Comparison of ENCODE assay signal across 24 cellular contexts in genomic region chr12:10563966-10564365, GRCh38. TPM values are rescaled to one million over a fixed set of nuclear protein-coding genes. Genes with fewer than 3 reads are reported as not detected.
DNase-seq lines count a peak whose midpoint lies in the region; ATAC-seq and TF ChIP-seq lines count a peak whose summit lies in the region.
"Had no signal": no experiment of that assay in that cellular context is flagged by ENCODE, and none has a peak within 500 bp of the region (broad histone marks: within the 10 kb centered on the region; RNA-seq: fewer than 3 reads in every experiment).

No MANE protein-coding gene starts in this region.

- intact Hi-C loops in ascending aorta (cut with DNase I) = no loop called here

- DNase-seq in activated naive CD8-positive, alpha-beta T cell treated with anti-CD3 and anti-CD28 coated beads, Interleukin-2, amount 50 U/mL, for 24 hours = no peak
- DNase-seq in activated naive CD8-positive, alpha-beta T cell treated with anti-CD3 and anti-CD28 coated beads for 36 hours = no peak
- DNase-seq in fibroblast of the aortic adventitia (ENCODE audit: low read depth) (peak; percentile 36), ascending aorta (ENCODE audit: low spot score in 2 of 2) (no peak), SJCRH30 (no peak)
- DNase-seq: Caco-2; CD4-positive, alpha-beta T cell; EL; GF-D8; NCI-H1048; NCI-H1417; NCI-H1694; NCI-H2029 treated with DMSO at 0.1 percent for 48 hours; NCI-H2227 treated with DMSO at 0.1 percent for 48 hours; NCI-H526 treated with DMSO at 0.1 percent for 48 hours; SHP77 had no signal

- H3K4me1 ChIP-seq in ascending aorta = no peaks in the 10 kb centered on the region
- H3K4me1 ChIP-seq in SJCRH30 = no peaks in the 10 kb centered on the region
- H3K4me1 ChIP-seq: Caco-2 had no signal

- peak overlapping the region; percentile 74 for H3K27ac Mint-ChIP-seq in activated naive CD8-positive, alpha-beta T cell
- H3K27ac Mint-ChIP-seq in activated naive CD8-positive, alpha-beta T cell treated with anti-CD3 and anti-CD28 coated beads, Interleukin-2, amount 50 U/mL, for 24 hours = no peak overlapping the region
- H3K27ac Mint-ChIP-seq in activated naive CD8-positive, alpha-beta T cell treated with anti-CD3 and anti-CD28 coated beads for 36 hours = peak overlapping the region; percentile 19
- H3K27ac Mint-ChIP-seq: CD4-positive, alpha-beta T cell had no signal

- H3K36me3 ChIP-seq in ascending aorta (no peaks in the 10 kb centered on the region), SJCRH30 (no peaks in the 10 kb centered on the region)
- H3K36me3 ChIP-seq: BLaER1 treated with 17β-estradiol and CSF1 and Interleukin-3, amounts not matched to agents 10 nM and 100 nM had no signal

- H3K4me1 Mint-ChIP-seq in activated naive CD8-positive, alpha-beta T cell (ENCODE audit: low read depth) = peaks cover 79% of the 10 kb centered on the region
- H3K4me1 Mint-ChIP-seq in activated naive CD8-positive, alpha-beta T cell treated with anti-CD3 and anti-CD28 coated beads, Interleukin-2, amount 50 U/mL, for 24 hours = peaks cover 76% of the 10 kb centered on the region
- H3K4me1 Mint-ChIP-seq in activated naive CD8-positive, alpha-beta T cell treated with anti-CD3 and anti-CD28 coated beads for 36 hours = peaks cover 69% of the 10 kb centered on the region

- H3K9me3 Mint-ChIP-seq in activated naive CD8-positive, alpha-beta T cell (ENCODE audit: low read depth) = no peaks in the 10 kb centered on the region
- H3K9me3 Mint-ChIP-seq in activated naive CD8-positive, alpha-beta T cell treated with anti-CD3 and anti-CD28 coated beads, Interleukin-2, amount 50 U/mL, for 24 hours = no peaks in the 10 kb centered on the region
- H3K9me3 Mint-ChIP-seq in activated naive CD8-positive, alpha-beta T cell treated with anti-CD3 and anti-CD28 coated beads for 36 hours = no peaks in the 10 kb centered on the region
- H3K9me3 Mint-ChIP-seq: CD4-positive, alpha-beta T cell had no signal

- no peak for ATAC-seq in activated naive CD8-positive, alpha-beta T cell treated with anti-CD3 and anti-CD28 coated beads, Interleukin-2, amount 50 U/mL, for 24 hours
- no peak for ATAC-seq in HG02885 (IDR thresholded peaks at IDR 0.05; ENCODE audit: poor library complexity, unreplicated experiment)
- no peak for ATAC-seq in HG03039 (IDR thresholded peaks at IDR 0.05; ENCODE audit: unreplicated experiment)
- ATAC-seq: HCT116, Panc1 had no signal

- H3K27me3 ChIP-seq in ascending aorta = no peaks in the 10 kb centered on the region
- no peaks in the 10 kb centered on the region for H3K27me3 ChIP-seq in SJCRH30

- H3K4me3 Mint-ChIP-seq in activated naive CD8-positive, alpha-beta T cell = peak overlapping the region; percentile 14
- no peak overlapping the region for H3K4me3 Mint-ChIP-seq in activated naive CD8-positive, alpha-beta T cell treated with anti-CD3 and anti-CD28 coated beads, Interleukin-2, amount 50 U/mL, for 24 hours
- H3K4me3 Mint-ChIP-seq in activated naive CD8-positive, alpha-beta T cell treated with anti-CD3 and anti-CD28 coated beads for 36 hours = no peak overlapping the region
- H3K4me3 Mint-ChIP-seq: CD4-positive, alpha-beta T cell had no signal

- no peaks in the 10 kb centered on the region for H3K27me3 Mint-ChIP-seq in activated naive CD8-positive, alpha-beta T cell
- no peaks in the 10 kb centered on the region for H3K27me3 Mint-ChIP-seq in activated naive CD8-positive, alpha-beta T cell treated with anti-CD3 and anti-CD28 coated beads, Interleukin-2, amount 50 U/mL, for 24 hours
- no peaks in the 10 kb centered on the region for H3K27me3 Mint-ChIP-seq in activated naive CD8-positive, alpha-beta T cell treated with anti-CD3 and anti-CD28 coated beads for 36 hours

- no peak overlapping the region for H3K27ac ChIP-seq in ascending aorta
- no peak overlapping the region for H3K27ac ChIP-seq in SJCRH30
- H3K27ac ChIP-seq: 22Rv1; BLaER1 treated with 17β-estradiol and CSF1 and Interleukin-3, amounts not matched to agents 10 nM and 100 nM; RWPE1 had no signal

- no peak for TF ChIP-seq CTCF in fibroblast of the aortic adventitia (IDR thresholded peaks at IDR 0.05; ENCODE audit: insufficient read depth, low read length)
- TF ChIP-seq CTCF in ascending aorta (IDR thresholded peaks at IDR 0.05) = no peak

- H3K9me3 ChIP-seq in ascending aorta = no peaks in the 10 kb centered on the region
- H3K9me3 ChIP-seq in SJCRH30 (replicated peaks) = no peaks in the 10 kb centered on the region
- H3K9me3 ChIP-seq: BLaER1 treated with 17β-estradiol and CSF1 and Interleukin-3, amounts not matched to agents 10 nM and 100 nM; Caco-2 had no signal

- H3K4me3 ChIP-seq in fibroblast of the aortic adventitia (ENCODE audit: low read depth, low read length) = no peak overlapping the region
- H3K4me3 ChIP-seq in ascending aorta = no peak overlapping the region
- H3K4me3 ChIP-seq in SJCRH30 = no peak overlapping the region
- H3K4me3 ChIP-seq: BLaER1 treated with 17β-estradiol and CSF1 and Interleukin-3, amounts not matched to agents 10 nM and 100 nM had no signal

- no peaks in the 10 kb centered on the region for H3K36me3 Mint-ChIP-seq in activated naive CD8-positive, alpha-beta T cell
- H3K36me3 Mint-ChIP-seq in activated naive CD8-positive, alpha-beta T cell treated with anti-CD3 and anti-CD28 coated beads, Interleukin-2, amount 50 U/mL, for 24 hours (ENCODE audit: low read depth) = peaks cover 51% of the 10 kb centered on the region
- H3K36me3 Mint-ChIP-seq in activated naive CD8-positive, alpha-beta T cell treated with anti-CD3 and anti-CD28 coated beads for 36 hours = peaks cover 49% of the 10 kb centered on the region

RNA-seq across cellular contexts. Expression of gene MAGOHB, which starts 49.4 kb away (rescaled TPM):
- total RNA-seq in activated naive CD8-positive, alpha-beta T cell treated with anti-CD3 and anti-CD28 coated beads for 36 hours = 100 to 1,000 TPM; 121 to 125 TPM
- total RNA-seq in fibroblast of the aortic adventitia (ENCODE audit: low replicate concordance) (31.7 and 36.6 TPM in 2 replicates), ascending aorta (5.4 TPM)
- 64.9 and 65.2 TPM in 2 replicates for total RNA-seq in SJCRH30 (2014; rRNA removed; shearing (Covaris generic))

RNA-seq across cellular contexts. Expression of gene EIF2S3B, which starts 58.3 kb away (rescaled TPM):
- total RNA-seq in activated naive CD8-positive, alpha-beta T cell treated with anti-CD3 and anti-CD28 coated beads for 36 hours = 1 to 10 TPM; 2.4 to 2.6 TPM
- total RNA-seq in fibroblast of the aortic adventitia (ENCODE audit: low replicate concordance) (7.1 and 9.2 TPM in 2 replicates), ascending aorta (not detected)
- 12.9 and 13.7 TPM in 2 replicates for total RNA-seq in SJCRH30 (2014; rRNA removed; shearing (Covaris generic))
